ENCODE assay signal across 23 cellular contexts in genomic region chr14:34237677-34238076, GRCh38.
"Had no signal": no experiment of that assay in that cellular context is flagged by ENCODE, and none has a peak within 500 bp of the region (broad histone marks: within the 10 kb centered on the region; RNA-seq: fewer than 3 reads in every experiment).

No MANE protein-coding gene starts in this region.

- H3K27me3 ChIP-seq: esophagus squamous epithelium, pancreas, stomach, testis, tibial artery had no signal

- H3K36me3 ChIP-seq: esophagus squamous epithelium, lower lobe of right lung, neutrophil, pancreas, stomach, tibial artery had no signal

- DNase-seq: effector memory CD4-positive, alpha-beta T cell; esophagus squamous epithelium; head of caudate nucleus; left ventricle myocardium superior; lower lobe of right lung; natural killer cell; pancreas; stimulated activated CD4-positive, alpha-beta T cell treated with anti-CD3 and anti-CD28 coated beads, Interleukin-12 subunit alpha, Interleukin-12 subunit beta, amount 100 ng/mL, for 4 hours; stimulated activated CD4-positive, alpha-beta T cell treated with anti-CD3 and anti-CD28 coated beads, Interleukin-1b, Interleukin-23, amount 100 ng/mL, for 48 hours; stimulated activated CD4-positive, alpha-beta T cell treated with anti-CD3 and anti-CD28 coated beads, Interleukin-4, amount 100 ng/mL, for 1 hour; stimulated activated CD8-positive, alpha-beta memory T cell treated with anti-CD3 and anti-CD28 coated beads, Interleukin-4, amount 100 ng/mL, for 48 hours; stimulated activated naive CD4-positive, alpha-beta T cell; stomach; substantia nigra; testis; tibial artery had no signal

- H3K4me1 ChIP-seq: lower lobe of right lung, pancreas, testis had no signal

- H3K4me3 ChIP-seq: coronary artery, esophagus squamous epithelium, lower lobe of right lung, pancreas, smooth muscle cell, stomach, testis, tibial artery had no signal

- H3K27ac Mint-ChIP-seq: memory B cell, natural killer cell, progenitor cell of endocrine pancreas, type B pancreatic cell had no signal

- H3K9me3 Mint-ChIP-seq: memory B cell, natural killer cell, neural crest cell, type B pancreatic cell had no signal

- H3K27ac ChIP-seq: coronary artery, esophagus squamous epithelium, lower lobe of right lung, neutrophil, pancreas, testis, tibial artery had no signal

- H3K4me3 Mint-ChIP-seq: memory B cell, natural killer cell, neural crest cell, type B pancreatic cell had no signal

- H3K4me1 Mint-ChIP-seq: memory B cell, natural killer cell, neural crest cell had no signal

- H3K9me3 ChIP-seq: esophagus squamous epithelium, lower lobe of right lung, neutrophil, pancreas, stomach, testis, tibial artery had no signal

- H3K36me3 Mint-ChIP-seq: memory B cell, natural killer cell, type B pancreatic cell had no signal

- H3K4me2 ChIP-seq: smooth muscle cell had no signal
